ENCODE assay signal across 8 cellular contexts in the genomic region with DNA sequence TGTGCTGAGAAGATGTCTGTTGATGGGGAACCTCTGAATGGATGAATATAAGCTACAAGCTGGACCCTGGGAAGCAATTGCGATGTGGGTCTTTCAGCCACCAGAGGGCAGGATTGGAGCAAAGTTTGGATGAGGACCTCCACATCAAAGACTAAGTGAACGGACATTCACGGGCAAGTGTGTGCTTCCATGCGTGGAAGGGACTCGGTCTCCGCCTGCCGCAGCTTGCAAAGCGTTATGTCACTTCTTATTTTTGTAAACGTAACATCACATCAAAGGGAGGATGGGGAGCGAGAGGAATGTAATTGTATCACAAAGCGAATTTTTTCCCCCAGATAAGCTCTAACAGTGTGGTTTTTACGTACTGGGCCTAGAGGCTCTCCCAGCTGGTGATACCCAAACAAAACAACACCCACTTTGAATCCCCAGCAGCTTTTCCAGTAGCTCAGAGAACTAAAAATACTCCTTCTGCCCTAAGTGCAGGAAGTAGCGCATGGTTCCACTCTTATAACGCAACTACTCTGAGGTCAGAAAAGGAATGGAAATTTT.
DNase-seq lines count a peak whose midpoint lies in the region; ATAC-seq, FAIRE-seq and TF ChIP-seq lines count a peak whose summit lies in the region.

No MANE protein-coding gene starts in this region.

- H2BK12ac ChIP-seq in H1 (ENCODE audit: low read depth, low read length) (no peak overlapping the region), mesenchymal stem cell (ENCODE audit: low read length in 2 of 2) (no peak overlapping the region)

- H3K56ac ChIP-seq in H1 (replicated peaks; ENCODE audit: insufficient read length, low read depth, low read length), result no peak overlapping the region

- H4K5ac ChIP-seq in H1 (ENCODE audit: insufficient read length, low read depth, low read length), result no peak overlapping the region

- CTCF ChIA-PET in activated CD8-positive, alpha-beta T cell treated with anti-CD3 and anti-CD28 coated beads, Interleukin-2, amount 10 ng/mL, durations not matched to agents 7 days and 5 days (lab: Charles Lee), result interaction anchor here (0.6 to 3.3 kb wide), 100 partner anchors 8 to 825 kb away, joined by 3 to 74 read pairs (median 5); a partner anchor contains a TSS
- CTCF ChIA-PET in H1 (lab: Charles Lee; ENCODE audit: partially characterized antibody), result interaction anchor here (0.6 to 8.8 kb wide), 83 partner anchors 8 to 826 kb away, joined by 3 to 269 read pairs (median 5); a partner anchor contains a TSS

- peak; percentile 92 for FAIRE-seq in H1 (lab: Jason Lieb, UNC)

- TF ChIP-seq RAD21 in H1 (IDR thresholded peaks at IDR 0.05 in 1 of 2, conservative IDR thresholded peaks at IDR 0.05 in 1 of 2; ENCODE audit: low read depth in 2 of 2, low read length in 2 of 2), result peak; percentile 94

- TF ChIP-seq CTCF in CD14-positive monocyte (IDR thresholded peaks at IDR 0.05) (peak; percentile 65), H1 (IDR thresholded peaks at IDR 0.05; ENCODE audit: control extremely low read depth in 1 of 3, insufficient read depth in 1 of 3, low read depth in 1 of 3, low read length in 3 of 3) (peak; percentile 69 to 90 (median 90))

- H3K18ac ChIP-seq in H1 (ENCODE audit: extremely low read depth, low read length) (no peak overlapping the region), mesenchymal stem cell (ENCODE audit: low read depth in 1 of 2, low read length in 2 of 2) (peak overlapping the region in 1 of 2 experiments; percentile 19)

- H3K23ac ChIP-seq in H1 (ENCODE audit: insufficient read length) (no peak overlapping the region), mesenchymal stem cell (ENCODE audit: low read length in 2 of 2) (no peak overlapping the region)

- ATAC-seq in GM19351 (IDR thresholded peaks at IDR 0.05; ENCODE audit: unreplicated experiment) (peak; percentile 59), HG03469 (IDR thresholded peaks at IDR 0.05; ENCODE audit: unreplicated experiment) (peak; percentile 67)
- peak; percentile 59 for ATAC-seq in activated CD8-positive, alpha-beta T cell treated with anti-CD3 and anti-CD28 coated beads, Interleukin-2, amount 10 ng/mL, durations not matched to agents 7 days and 5 days

- no peak overlapping the region for H2BK15ac ChIP-seq in H1 (ENCODE audit: low read length)
- no peak overlapping the region for H2BK15ac ChIP-seq in mesenchymal stem cell (ENCODE audit: low read depth, poor library complexity, severe bottlenecking)

- peaks cover 0 to 2% (median 0%) of the 10 kb centered on the region in 7 donors for H3K9me3 Mint-ChIP-seq in CD14-positive monocyte
- H3K9me3 Mint-ChIP-seq in activated CD8-positive, alpha-beta T cell treated with anti-CD3 and anti-CD28 coated beads, Interleukin-2, amount 10 ng/mL, durations not matched to agents 7 days and 5 days (ENCODE audit: insufficient read depth), result no peaks in the 10 kb centered on the region

- H4K20me1 ChIP-seq in H1 (replicated peaks in 1 of 2; ENCODE audit: control insufficient read depth in 1 of 2, insufficient read depth in 2 of 2, low read length in 2 of 2), result no peaks in the 10 kb centered on the region

- no peak overlapping the region for H4K91ac ChIP-seq in H1 (replicated peaks; ENCODE audit: insufficient read length, low read length)
- H4K91ac ChIP-seq in mesenchymal stem cell (ENCODE audit: low read length), result no peak overlapping the region

- no peak for TF ChIP-seq POLR2A in H1 (IDR thresholded peaks at IDR 0.05; ENCODE audit: control extremely low read depth in 1 of 2, low read depth in 2 of 2, low read length in 2 of 2)

- H3K36me3 Mint-ChIP-seq in CD14-positive monocyte, result no peaks in the 10 kb centered on the region
- peaks cover 4% of the 10 kb centered on the region for H3K36me3 Mint-ChIP-seq in activated CD8-positive, alpha-beta T cell treated with anti-CD3 and anti-CD28 coated beads, Interleukin-2, amount 10 ng/mL, durations not matched to agents 7 days and 5 days (ENCODE audit: low read depth)

- H3K4ac ChIP-seq in H1 (replicated peaks; ENCODE audit: insufficient read length, low read depth, low read length), result no peak overlapping the region
- no peak overlapping the region for H3K4ac ChIP-seq in mesenchymal stem cell (ENCODE audit: low read depth in 1 of 2, low read length in 2 of 2)

- no peak overlapping the region for H2BK20ac ChIP-seq in H1 (ENCODE audit: low read length)

- no peaks in the 10 kb centered on the region for H3K36me3 ChIP-seq in H1 (ENCODE audit: control insufficient read depth in 2 of 4, insufficient read depth in 4 of 4, low read length in 3 of 4)
- H3K36me3 ChIP-seq in mesenchymal stem cell (ENCODE audit: control insufficient read depth in 1 of 2, insufficient read depth in 2 of 2, low read depth in 1 of 2, low read length in 2 of 2), result peaks cover 0 to 4% of the 10 kb centered on the region in 2 experiments

- H3K79me1 ChIP-seq in H1 (ENCODE audit: low read depth, low read length), result no peaks in the 10 kb centered on the region
- H3K79me1 ChIP-seq in mesenchymal stem cell (replicated peaks; ENCODE audit: low read length, poor library complexity, severe bottlenecking), result no peaks in the 10 kb centered on the region

- 13% methylated on average over 14 of the region's 14 CpGs; no CpG with 5 or more reads in 1 of the 2 experiments for WGBS in H1 (ENCODE audit: extremely low coverage in 1 of 2, insufficient coverage in 1 of 2, insufficient read length in 1 of 2, insufficient replicate concordance in 2 of 2, low coverage in 1 of 2, low lambda C conversion rate in 2 of 2, missing lambda C conversion rate in 1 of 2), 2 experiments
- 1% methylated on average over 12 of the region's 14 CpGs for WGBS in mesenchymal stem cell

- no peak for TF ChIP-seq EP300 in H1 (IDR thresholded peaks at IDR 0.05; ENCODE audit: borderline replicate concordance in 1 of 2, low read depth in 2 of 2, low read length in 2 of 2)

- H2AK5ac ChIP-seq in H1 (ENCODE audit: low read depth, low read length), result no peak overlapping the region
- no peak overlapping the region for H2AK5ac ChIP-seq in mesenchymal stem cell (ENCODE audit: low read length, severe bottlenecking)

- no peaks in the 10 kb centered on the region for H3K79me2 ChIP-seq in H1 (ENCODE audit: control insufficient read depth in 1 of 2, insufficient read depth in 2 of 2, low read length in 2 of 2)

- peaks cover 4% of the 10 kb centered on the region; the same call in 1 of the 2 replicates for H3K23me2 ChIP-seq in H1 (ENCODE audit: low read depth, low read length)

- DNase-seq in CD14-positive monocyte (ENCODE audit: low spot score), result no peak
- DNase-seq in NCI-H69 (lab: John Stamatoyannopoulos, UW), result peak; percentile 81
- peak; percentile 85 for DNase-seq in activated CD8-positive, alpha-beta T cell treated with anti-CD3 and anti-CD28 coated beads, Interleukin-2, amount 10 ng/mL, durations not matched to agents 7 days and 5 days
- DNase-seq in H1 (ENCODE audit: low read depth in 1 of 2, low spot score in 2 of 2), result peak in 1 of 2 experiments; percentile 86
- peak; percentile 98 for DNase-seq in mesenchymal stem cell
- peak; percentile 30 for DNase-seq in stimulated activated CD8-positive, alpha-beta memory T cell treated with anti-CD3 and anti-CD28 coated beads, Interleukin-12 subunit alpha, Interleukin-12 subunit beta, amount 100 ng/mL, for 24 hours (ENCODE audit: extremely low read depth)

- H3K27ac ChIP-seq in H1 (ENCODE audit: low read depth, low read length), result no peak overlapping the region
- peak overlapping the region; percentile 60 for H3K27ac ChIP-seq in mesenchymal stem cell (ENCODE audit: low read length, poor library complexity, severe bottlenecking)

- intact Hi-C loops in CD14-positive monocyte (cut with micrococcal nuclease), result no loop called here

- peak overlapping the region in 3 of 7 donors; percentile 4 to 79 (median 45) for H3K27ac Mint-ChIP-seq in CD14-positive monocyte
- peak overlapping the region; percentile 69 for H3K27ac Mint-ChIP-seq in activated CD8-positive, alpha-beta T cell treated with anti-CD3 and anti-CD28 coated beads, Interleukin-2, amount 10 ng/mL, durations not matched to agents 7 days and 5 days

- H2BK5ac ChIP-seq in H1 (ENCODE audit: low read depth, low read length) (no peak overlapping the region), mesenchymal stem cell (ENCODE audit: low read depth, low read length, poor library complexity, severe bottlenecking) (no peak overlapping the region)

- POLR2A ChIA-PET in activated CD8-positive, alpha-beta T cell treated with anti-CD3 and anti-CD28 coated beads, Interleukin-2, amount 10 ng/mL, durations not matched to agents 7 days and 5 days (lab: Charles Lee), result interaction anchor here (0.9 to 1.3 kb wide), 3 partner anchors 155 to 237 kb away, joined by 3 to 8 read pairs (median 5); no protein-coding TSS in a partner anchor
- POLR2A ChIA-PET in H1 (lab: Charles Lee; ENCODE audit: partially characterized antibody), result interaction anchor here (0.6 to 1.3 kb wide), 6 partner anchors 28 to 155 kb away, joined by 3 to 4 read pairs (median 3); no protein-coding TSS in a partner anchor

- no peak overlapping the region for H3K9ac ChIP-seq in H1 (replicated peaks in 1 of 4; ENCODE audit: extremely low read depth in 1 of 4, low read depth in 3 of 4, low read length in 3 of 4)
- H3K9ac ChIP-seq in mesenchymal stem cell (ENCODE audit: low read length), result peak overlapping the region; percentile 39

- H3K4me1 Mint-ChIP-seq in CD14-positive monocyte, result peaks cover 13% of the 10 kb centered on the region
- H3K4me1 Mint-ChIP-seq in activated CD8-positive, alpha-beta T cell treated with anti-CD3 and anti-CD28 coated beads, Interleukin-2, amount 10 ng/mL, durations not matched to agents 7 days and 5 days (ENCODE audit: low read depth), result peaks cover 13% of the 10 kb centered on the region

- H3K27me3 ChIP-seq in H1 (replicated peaks in 1 of 4; ENCODE audit: control insufficient read depth in 3 of 4, extremely low read depth in 1 of 4, insufficient read depth in 3 of 4, low read length in 3 of 4) (no peaks in the 10 kb centered on the region), mesenchymal stem cell (ENCODE audit: control insufficient read depth in 1 of 2, insufficient read depth in 1 of 2, low read length in 2 of 2) (peaks cover 0 to 48% of the 10 kb centered on the region in 2 experiments)

- no peak overlapping the region for H3K14ac ChIP-seq in H1 (ENCODE audit: insufficient read length)
- no peak overlapping the region for H3K14ac ChIP-seq in mesenchymal stem cell (ENCODE audit: low read length in 2 of 2)

- H3K4me3 Mint-ChIP-seq in CD14-positive monocyte, result peak overlapping the region; percentile 73 to 88
- H3K4me3 Mint-ChIP-seq in activated CD8-positive, alpha-beta T cell treated with anti-CD3 and anti-CD28 coated beads, Interleukin-2, amount 10 ng/mL, durations not matched to agents 7 days and 5 days, result peak overlapping the region; percentile 87

- H2BK120ac ChIP-seq in H1 (replicated peaks; ENCODE audit: low read depth, low read length) (no peak overlapping the region), mesenchymal stem cell (ENCODE audit: low read depth, low read length) (peak overlapping the region; percentile 29)

- H2AFZ ChIP-seq in H1 (ENCODE audit: low read length) (peak overlapping the region; percentile 38), mesenchymal stem cell (ENCODE audit: low read depth, low read length) (no peak overlapping the region)

- H3K4me2 ChIP-seq in H1 (ENCODE audit: insufficient read depth in 1 of 2, low read depth in 2 of 2, low read length in 2 of 2), result peak overlapping the region; percentile 58 to 85
- peak overlapping the region; percentile 73 for H3K4me2 ChIP-seq in mesenchymal stem cell (ENCODE audit: low read length, poor library complexity, severe bottlenecking)

- H3K4me3 ChIP-seq in H1 (ENCODE audit: extremely low read depth in 1 of 4, insufficient read depth in 2 of 4, low read depth in 3 of 4, low read length in 4 of 4), result peak overlapping the region; percentile 38 to 78 (median 70)
- H3K4me3 ChIP-seq in mesenchymal stem cell (ENCODE audit: insufficient read depth in 1 of 2, low read depth in 1 of 2, low read length in 2 of 2), result no peak overlapping the region

- H3K4me1 ChIP-seq in H1 (replicated peaks in 1 of 4; ENCODE audit: control insufficient read depth in 3 of 4, insufficient read depth in 4 of 4, low read length in 3 of 4) (peaks cover 0 to 8% (median 2%) of the 10 kb centered on the region in 4 experiments; a peak in 4 of 7 replicates), mesenchymal stem cell (ENCODE audit: control insufficient read depth, insufficient read depth, low read depth, low read length) (peaks cover 43% of the 10 kb centered on the region)

- no peak overlapping the region for H4K8ac ChIP-seq in H1 (ENCODE audit: extremely low read depth, insufficient read depth, low read length)
- H4K8ac ChIP-seq in mesenchymal stem cell (ENCODE audit: low read length), result peak overlapping the region; percentile 59

- H3K27me3 Mint-ChIP-seq in CD14-positive monocyte (ENCODE audit: low read depth in 3 of 3), result peaks cover 5 to 12% (median 6%) of the 10 kb centered on the region in 3 donors
- no peaks in the 10 kb centered on the region for H3K27me3 Mint-ChIP-seq in activated CD8-positive, alpha-beta T cell treated with anti-CD3 and anti-CD28 coated beads, Interleukin-2, amount 10 ng/mL, durations not matched to agents 7 days and 5 days (ENCODE audit: low read depth)

- H3K9me3 ChIP-seq in H1 (ENCODE audit: insufficient read depth in 2 of 2, low read depth in 1 of 2, low read length in 1 of 2) (no peaks in the 10 kb centered on the region), mesenchymal stem cell (ENCODE audit: control insufficient read depth, low read length) (no peaks in the 10 kb centered on the region)

Comparison
In these comparisons a context has a peak if more than half of its experiments do, and no peak if none do; other contexts are left out.
1. H3K4me3 ChIP-seq: peak in H1 (4 of 4); none in mesenchymal stem cell (0 of 2).
2. Peak in every context shown above with its lines, with median percentiles within 50 percentile points of each other: ATAC-seq.